Comparison of ENCODE assay signal across 8 cellular contexts in the genomic region with DNA sequence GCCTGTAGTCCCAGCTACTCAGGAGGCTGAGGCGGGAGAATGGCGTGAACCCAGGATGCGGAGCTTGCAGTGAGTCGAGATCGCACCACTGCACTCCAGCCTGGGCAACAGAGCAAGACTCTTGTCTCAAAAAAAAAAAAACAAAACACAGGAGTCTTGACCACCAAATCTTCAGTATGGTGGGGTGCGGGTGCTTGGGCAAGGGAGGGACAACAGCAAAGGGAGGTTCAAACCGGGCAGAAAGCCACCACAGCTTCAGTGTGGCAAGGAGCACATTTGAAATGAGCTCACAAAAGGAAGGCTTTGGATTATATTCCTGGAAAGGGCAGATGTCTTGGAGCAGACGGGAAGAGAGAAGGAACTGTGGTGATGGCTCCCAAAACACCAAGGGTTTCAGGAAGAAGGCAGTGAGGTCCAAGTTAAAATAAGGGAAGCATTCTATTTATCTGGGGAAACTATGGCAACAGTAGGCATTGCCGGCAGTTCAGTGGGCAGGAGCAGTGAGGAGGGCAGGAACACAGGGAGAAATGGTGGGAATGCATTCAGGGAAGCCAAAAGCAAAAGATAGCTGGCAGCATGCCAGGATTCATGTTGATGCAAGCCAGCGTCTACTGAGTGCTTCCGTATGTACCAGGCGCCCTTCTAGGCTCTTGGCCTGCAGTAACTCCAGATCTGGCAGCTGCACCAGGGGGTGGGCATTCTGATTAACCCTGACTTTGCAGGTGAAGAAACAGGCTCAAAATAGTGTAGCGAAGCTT. TPM values are rescaled to one million over a fixed set of nuclear protein-coding genes. Genes with fewer than 3 reads are reported as not detected.
DNase-seq lines count a peak whose midpoint lies in the region; ATAC-seq, FAIRE-seq and TF ChIP-seq lines count a peak whose summit lies in the region.

No MANE protein-coding gene starts in this region.

- H3K4me3 ChIP-seq in heart right ventricle, result no peak overlapping the region
- H3K4me3 ChIP-seq in sigmoid colon, result no peak overlapping the region

- TF ChIP-seq EP300 in sigmoid colon (IDR thresholded peaks at IDR 0.05), result peak in 2 of 4 donors; percentile 2 to 67

- H3K36me3 ChIP-seq in heart right ventricle (peaks cover 0 to 44% (median 0%) of the 10 kb centered on the region in 9 donors), sigmoid colon (peaks cover 0 to 13% (median 3%) of the 10 kb centered on the region in 4 donors)

- peak; percentile 17 to 73 (median 55) for ATAC-seq in heart right ventricle
- no peak for ATAC-seq in HG03460 (IDR thresholded peaks at IDR 0.05; ENCODE audit: unreplicated experiment)
- no peak for ATAC-seq in GM21390 (IDR thresholded peaks at IDR 0.05; ENCODE audit: unreplicated experiment)

- DNase-seq in COLO668 (lab: John Stamatoyannopoulos, UW; ENCODE audit: unreplicated experiment), result peak; percentile 92
- peak; percentile 100 for DNase-seq in NCI-H1694 treated with DMSO at 0.1 percent for 48 hours (lab: John Stamatoyannopoulos, UW)
- DNase-seq in anterior cingulate cortex (lab: John Stamatoyannopoulos, UW), result peak in 51 of 58 donors; percentile 7 to 89 (median 61)
- DNase-seq in heart right ventricle, result peak; percentile 44 to 79
- DNase-seq in sigmoid colon, result peak; percentile 92
- no peak for DNase-seq in GM12892 (ENCODE audit: insufficient read length)

- 58 to 61% methylated on average over 13 of the region's 13 CpGs for WGBS in heart right ventricle, 2 donors
- WGBS in sigmoid colon, 2 donors, result 74% methylated on average over 13 of the region's 13 CpGs

- H3K4me1 ChIP-seq in heart right ventricle (peaks cover 34 to 98% (median 79%) of the 10 kb centered on the region in 9 donors), sigmoid colon (peaks cover 0 to 62% (median 44%) of the 10 kb centered on the region in 4 donors)

- H3K27me3 ChIP-seq in heart right ventricle (no peaks in the 10 kb centered on the region), sigmoid colon (no peaks in the 10 kb centered on the region)

- FAIRE-seq in GM12892 (lab: Jason Lieb, UNC), result no peak

- TF ChIP-seq POLR2A in sigmoid colon (IDR thresholded peaks at IDR 0.05) (no peak), GM12892 (IDR thresholded peaks at IDR 0.05; ENCODE audit: low read depth, low read length) (no peak; the same call in 1 of the 2 replicates)

- TF ChIP-seq CTCF in heart right ventricle (IDR thresholded peaks at IDR 0.05) (no peak), sigmoid colon (IDR thresholded peaks at IDR 0.05) (no peak)

- intact Hi-C loops in heart right ventricle (cut with DNase I), result loop anchor here in 6 of 10 donors (5.0 to 10.0 kb wide), 4 partner anchors 49 to 104 kb away; partner anchors contain the start of gene SUSD6 (in 2 of the 6)
- intact Hi-C loops in sigmoid colon (cut with DNase I), result loop anchor here (2.0 kb wide), 1 partner anchor 105 kb away; the partner anchor contains the start of gene SUSD6

- H3K27ac ChIP-seq in heart right ventricle (peak overlapping the region in 8 of 10 donors; percentile 15 to 88 (median 36)), sigmoid colon (peak overlapping the region; percentile 68 to 77 (median 74))

- H3K9me3 ChIP-seq in heart right ventricle (no peaks in the 10 kb centered on the region), sigmoid colon (no peaks in the 10 kb centered on the region)

RNA-seq across cellular contexts. Expression of gene SRSF5, which starts 51.0 kb away (rescaled TPM):
- total RNA-seq in heart right ventricle (100 to 1,000 TPM; 149 to 221 (median 173) TPM), sigmoid colon (100 to 1,000 TPM; 263 to 366 (median 303) TPM)
- polyA plus RNA-seq in heart right ventricle (100 to 1,000 TPM; 135 to 310 TPM), sigmoid colon (100 to 1,000 TPM; 211 to 338 (median 288) TPM)
- polyA plus RNA-seq in GM12892 (2012; ENCODE audit: missing spikeins), result 342 TPM

Comparison
In these comparisons a context has a peak if more than half of its experiments do, and no peak if none do; other contexts are left out.
1. ATAC-seq: peak in heart right ventricle (8 of 8); none in HG03460 (single experiment) and GM21390 (single experiment).